ENCODE assay signal across 8 cellular contexts in the genomic region with DNA sequence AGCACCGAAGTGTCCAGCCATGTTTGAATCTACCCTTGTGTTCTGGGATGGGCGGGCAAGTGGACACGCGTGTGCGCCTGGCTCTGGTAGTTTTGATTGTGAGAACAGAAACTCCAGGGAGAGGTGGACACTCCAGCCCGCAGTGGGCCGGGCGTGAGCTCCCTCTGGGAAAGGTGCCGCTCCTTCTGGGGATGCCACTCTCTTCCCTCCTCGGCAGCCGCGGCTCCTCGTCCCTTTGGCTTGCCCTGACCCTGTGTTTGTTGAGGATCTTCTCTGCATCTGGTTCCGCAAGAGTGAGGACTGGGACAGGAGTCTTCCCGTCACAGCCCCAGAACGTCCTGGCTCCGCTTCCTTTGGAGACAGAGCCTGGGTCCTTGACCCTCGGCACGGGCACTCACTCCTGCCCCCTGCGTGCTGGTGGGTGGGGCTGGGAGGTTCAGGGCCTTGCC. TPM values are rescaled to one million over a fixed set of nuclear protein-coding genes. Genes with fewer than 3 reads are reported as not detected.
A peak's percentile ranks its signal among the peaks of the same experiment; 100 is the strongest.
DNase-seq lines count a peak whose midpoint lies in the region; ATAC-seq and TF ChIP-seq lines count a peak whose summit lies in the region.

No MANE protein-coding gene starts in this region.

- H3K27me3 Mint-ChIP-seq in MCF 10A (ENCODE audit: insufficient read depth, unreplicated experiment), result no peaks in the 10 kb centered on the region

- H3K9me3 ChIP-seq in heart right ventricle (no peaks in the 10 kb centered on the region), mesodermal cell (ENCODE audit: control insufficient read depth, low read length) (no peaks in the 10 kb centered on the region), uterus (no peaks in the 10 kb centered on the region), gastroesophageal sphincter (no peaks in the 10 kb centered on the region)

- POLR2A ChIA-PET in MCF 10A (lab: Yijun Ruan, JAX), result interaction anchor here (0.6 to 1.3 kb wide), 10 partner anchors 8 to 500 kb away, joined by 3 to 11 read pairs (median 4); a partner anchor contains a TSS

- 64 to 72% methylated on average over 20 of the region's 20 CpGs for WGBS in heart right ventricle, 2 donors
- WGBS in mesodermal cell (ENCODE audit: insufficient coverage in 2 of 2), 2 experiments, result 77 to 86% methylated on average over 12 to 18 of the region's 20 CpGs
- WGBS in gastroesophageal sphincter (ENCODE audit: low coverage in 1 of 2), 2 donors, result 53 to 90% methylated on average over 2 to 7 of the region's 20 CpGs

- BruUV-seq in MCF 10A (replicated peaks; lab: Mats Ljungman, UMichigan), result no TSS peak

- H3K4me1 ChIP-seq in heart right ventricle (peaks cover 9 to 71% (median 31%) of the 10 kb centered on the region in 9 donors), mesodermal cell (ENCODE audit: control insufficient read depth, insufficient read depth, low read length, poor library complexity, severe bottlenecking) (peaks cover 24% of the 10 kb centered on the region), uterus (peaks cover 0 to 14% of the 10 kb centered on the region in 2 donors), gastroesophageal sphincter (peaks cover 0 to 56% (median 24%) of the 10 kb centered on the region in 3 donors)

- peak overlapping the region in 9 of 10 donors; percentile 66 to 97 (median 82) for H3K4me3 ChIP-seq in heart right ventricle
- H3K4me3 ChIP-seq in mesodermal cell (ENCODE audit: extremely low read depth, insufficient read depth, low read length, poor library complexity, severe bottlenecking), result peak overlapping the region; percentile 65
- peak overlapping the region; percentile 71 to 85 for H3K4me3 ChIP-seq in uterus
- peak overlapping the region in 1 of 2 donors; percentile 70 for H3K4me3 ChIP-seq in gastroesophageal sphincter

- peak overlapping the region; percentile 51 for H3K27ac Mint-ChIP-seq in MCF 10A (ENCODE audit: low read depth, unreplicated experiment)

- peak overlapping the region; percentile 92 for H3K4me3 Mint-ChIP-seq in MCF 10A (ENCODE audit: unreplicated experiment)

- TF ChIP-seq EP300 in gastroesophageal sphincter (IDR thresholded peaks at IDR 0.05), result no peak

- H3K9me3 Mint-ChIP-seq in MCF 10A (ENCODE audit: unreplicated experiment), result no peaks in the 10 kb centered on the region

- H3K27me3 ChIP-seq in heart right ventricle, result no peaks in the 10 kb centered on the region
- no peaks in the 10 kb centered on the region for H3K27me3 ChIP-seq in uterus
- H3K27me3 ChIP-seq in gastroesophageal sphincter, result no peaks in the 10 kb centered on the region

- H3K36me3 ChIP-seq in heart right ventricle, result peaks cover 0 to 30% (median 0%) of the 10 kb centered on the region in 9 donors
- H3K36me3 ChIP-seq in mesodermal cell (ENCODE audit: control insufficient read depth, insufficient read depth, low read length), result peaks cover 40% of the 10 kb centered on the region
- no peaks in the 10 kb centered on the region for H3K36me3 ChIP-seq in uterus
- H3K36me3 ChIP-seq in gastroesophageal sphincter, result peaks cover 0 to 19% of the 10 kb centered on the region in 2 donors

- no peak for ATAC-seq in heart right ventricle
- no peak for ATAC-seq in Right ventricle myocardium inferior
- no peak for ATAC-seq in gastroesophageal sphincter

- peaks cover 5% of the 10 kb centered on the region for H3K36me3 Mint-ChIP-seq in MCF 10A (ENCODE audit: insufficient read depth, unreplicated experiment)

- no peak for DNase-seq in heart right ventricle
- no peak for DNase-seq in Right ventricle myocardium inferior (ENCODE audit: missing footprints)
- DNase-seq in MCF 10A (ENCODE audit: unreplicated experiment), result no peak
- DNase-seq in uterus, result no peak
- no peak for DNase-seq in NCI-H1694 (lab: John Stamatoyannopoulos, UW)
- no peak for DNase-seq in MV-4-11 (lab: John Stamatoyannopoulos, UW)

- peaks cover 5% of the 10 kb centered on the region for H3K4me1 Mint-ChIP-seq in MCF 10A (ENCODE audit: insufficient read depth, unreplicated experiment)

- TF ChIP-seq POLR2A in uterus (IDR thresholded peaks at IDR 0.05) (no peak), gastroesophageal sphincter (IDR thresholded peaks at IDR 0.05) (no peak)

- TF ChIP-seq CTCF in heart right ventricle (IDR thresholded peaks at IDR 0.05) (no peak), MCF 10A (IDR thresholded peaks at IDR 0.05; ENCODE audit: unreplicated experiment) (no peak), uterus (IDR thresholded peaks at IDR 0.05) (no peak), gastroesophageal sphincter (IDR thresholded peaks at IDR 0.05) (no peak)

- CTCF ChIA-PET in MCF 10A (lab: Yijun Ruan, JAX), result interaction anchor here (0.8 to 1.0 kb wide), 2 partner anchors 19 to 279 kb away, joined by 3 read pairs; no protein-coding TSS in a partner anchor

- peak overlapping the region in 1 of 10 donors; percentile 100 for H3K27ac ChIP-seq in heart right ventricle
- no peak overlapping the region for H3K27ac ChIP-seq in mesodermal cell (ENCODE audit: low read depth, low read length, severe bottlenecking)
- H3K27ac ChIP-seq in uterus, result no peak overlapping the region
- H3K27ac ChIP-seq in gastroesophageal sphincter, result no peak overlapping the region

- intact Hi-C loops in heart right ventricle (cut with DNase I) (loop anchor here in 1 of 10 donors (10.0 kb wide), 1 partner anchor 424 kb away; a partner anchor contains a TSS), Right ventricle myocardium inferior (cut with DNase I) (loop anchor here (5.0 kb wide), 1 partner anchor 614 kb away; a partner anchor contains a TSS), MCF 10A (cut with micrococcal nuclease) (no loop called here), uterus (cut with DNase I; ENCODE audit: low total_unique reads) (no loop called here)

RNA-seq across cellular contexts. Expression of a gene that starts 1.3 kb away (rescaled TPM):
- total RNA-seq in heart right ventricle, result 10 to 100 TPM in 2 of 10 donors, 1 to 10 TPM in 8; 6.8 to 12.5 (median 9.3) TPM
- polyA plus RNA-seq in heart right ventricle, result 1 to 10 TPM; 7.6 to 9.9 TPM
- 8.4 TPM for total RNA-seq in Right ventricle myocardium inferior
- 20.3 and 25.1 TPM in 2 replicates for total RNA-seq in MCF 10A (2022)
- polyA plus RNA-seq in mesodermal cell (2013, experiment 1 of 2), result 20.6 TPM
- polyA plus RNA-seq in mesodermal cell (2013, experiment 2 of 2), result 16.2 TPM
- total RNA-seq in uterus, result 10 to 100 TPM in 3 of 4 donors, 1 to 10 TPM in 1; 6.2 to 22.5 (median 20.4) TPM
- 10 to 100 TPM; 16.7 to 25.3 (median 21.6) TPM for total RNA-seq in gastroesophageal sphincter
